In the genomic region with DNA sequence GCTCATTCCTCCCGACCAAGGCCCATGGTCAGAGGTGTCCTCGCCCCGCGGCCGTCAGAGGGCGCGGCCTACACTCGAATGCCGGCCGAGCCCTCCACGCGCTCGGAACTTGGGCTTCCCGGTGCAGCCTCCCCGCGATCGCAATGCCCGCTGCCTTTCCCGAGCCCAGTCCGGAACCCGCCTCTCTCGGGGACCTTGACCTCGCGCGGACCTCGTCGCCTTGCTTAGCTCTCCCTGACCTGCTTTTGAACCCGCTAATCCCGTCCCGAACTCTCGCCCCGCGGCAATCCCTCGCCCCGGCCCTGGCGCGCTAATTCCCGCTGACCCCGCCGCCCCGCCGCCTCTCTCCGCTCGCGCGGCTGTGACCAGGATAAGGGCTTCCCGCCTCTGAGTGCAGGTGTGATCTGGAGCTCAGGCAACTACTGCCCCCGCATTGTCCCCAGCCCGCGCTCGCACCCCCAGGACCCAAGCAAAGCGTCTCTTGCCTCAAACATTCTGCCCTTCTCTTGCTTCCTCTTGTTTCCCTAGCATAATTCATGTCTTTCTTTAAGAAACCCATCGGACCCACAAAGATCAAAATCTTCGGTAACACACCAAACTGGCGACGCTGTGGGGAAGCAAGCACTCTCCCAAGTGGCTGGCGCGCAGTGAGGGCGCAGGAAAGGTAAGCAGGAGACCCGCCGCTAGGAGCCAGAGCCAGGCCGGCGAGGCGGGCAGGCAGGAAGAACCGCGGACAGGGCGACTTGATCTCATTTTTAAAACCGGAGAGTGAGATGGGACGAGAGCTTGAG, we compare ENCODE assay signal across 9 cellular contexts. TPM values are rescaled to one million over a fixed set of nuclear protein-coding genes. Genes with fewer than 3 reads are reported as not detected.
DNase-seq lines count a peak whose midpoint lies in the region; ATAC-seq and TF ChIP-seq lines count a peak whose summit lies in the region.
"Had no signal": no experiment of that assay in that cellular context is flagged by ENCODE, and none has a peak within 500 bp of the region (broad histone marks: within the 10 kb centered on the region; RNA-seq: fewer than 3 reads in every experiment).

No MANE protein-coding gene starts in this region.

- CTCF ChIA-PET in GM10248 (lab: Yijun Ruan, JAX), result interaction anchor here (1.5 kb wide), 1 partner anchor 17 kb away, joined by 3 read pairs; no protein-coding TSS in a partner anchor
- CTCF ChIA-PET in activated CD8-positive, alpha-beta T cell treated with anti-CD3 and anti-CD28 coated beads for 36 hours (lab: Charles Lee), result no interaction called here

- peak overlapping the region; percentile 18 for H3K4me3 ChIP-seq in parathyroid adenoma (ENCODE audit: low read depth, low read length)

- H3K4me3 Mint-ChIP-seq in activated CD8-positive, alpha-beta T cell treated with anti-CD3 and anti-CD28 coated beads for 36 hours, result peak overlapping the region; percentile 67

- no peaks in the 10 kb centered on the region for H3K36me3 Mint-ChIP-seq in activated CD8-positive, alpha-beta T cell treated with anti-CD3 and anti-CD28 coated beads for 36 hours (ENCODE audit: low read depth)

- no peak for ATAC-seq in activated CD8-positive, alpha-beta T cell treated with anti-CD3 and anti-CD28 coated beads for 36 hours
- ATAC-seq in left ventricle myocardium superior, result peak; percentile 31
- no peak for ATAC-seq in GM21717 (IDR thresholded peaks at IDR 0.05; ENCODE audit: unreplicated experiment)
- ATAC-seq in HG03108 (IDR thresholded peaks at IDR 0.05; ENCODE audit: unreplicated experiment), result no peak

- no peak for TF ChIP-seq CTCF in GM10248 (IDR thresholded peaks at IDR 0.05; ENCODE audit: control extremely low read depth, extremely low read depth, low read depth, missing control alignments)
- no peak for TF ChIP-seq CTCF in activated CD8-positive, alpha-beta T cell treated with anti-CD3 and anti-CD28 coated beads for 36 hours (IDR thresholded peaks at IDR 0.05)
- no peak for TF ChIP-seq CTCF in parathyroid adenoma (IDR thresholded peaks at IDR 0.05)

- H2AFZ ChIP-seq in parathyroid adenoma, result peak overlapping the region; percentile 7

- H3K4me1 Mint-ChIP-seq in activated CD8-positive, alpha-beta T cell treated with anti-CD3 and anti-CD28 coated beads for 36 hours (ENCODE audit: low read depth), result peaks cover 20% of the 10 kb centered on the region

- POLR2A ChIA-PET in GM10248 (lab: Yijun Ruan, JAX), result no interaction called here
- POLR2A ChIA-PET in activated CD8-positive, alpha-beta T cell treated with anti-CD3 and anti-CD28 coated beads for 36 hours (lab: Charles Lee), result interaction anchor here (0.5 kb wide), 1 partner anchor 22 kb away, joined by 3 read pairs; no protein-coding TSS in a partner anchor

- H3K79me2 ChIP-seq in parathyroid adenoma, result no peaks in the 10 kb centered on the region

- no peaks in the 10 kb centered on the region for H3K4me1 ChIP-seq in parathyroid adenoma

- no peaks in the 10 kb centered on the region for H3K9me3 Mint-ChIP-seq in activated CD8-positive, alpha-beta T cell treated with anti-CD3 and anti-CD28 coated beads for 36 hours

- no peak overlapping the region for H3K27ac Mint-ChIP-seq in activated CD8-positive, alpha-beta T cell treated with anti-CD3 and anti-CD28 coated beads for 36 hours

- peaks cover 82% of the 10 kb centered on the region for H3K27me3 Mint-ChIP-seq in activated CD8-positive, alpha-beta T cell treated with anti-CD3 and anti-CD28 coated beads for 36 hours

- peaks cover 3% of the 10 kb centered on the region for H3K9me3 ChIP-seq in parathyroid adenoma (ENCODE audit: control insufficient read depth, low read length)

- no peak overlapping the region for H3K9ac ChIP-seq in parathyroid adenoma

- H3K27me3 ChIP-seq in parathyroid adenoma (ENCODE audit: control insufficient read depth, insufficient read depth, low read length), result peaks cover 4% of the 10 kb centered on the region

- peak; percentile 16 for DNase-seq in GM10248 (ENCODE audit: extremely low spot score)
- DNase-seq in activated CD8-positive, alpha-beta T cell treated with anti-CD3 and anti-CD28 coated beads for 36 hours, result no peak
- DNase-seq in left ventricle myocardium superior, result no peak
- DNase-seq in stimulated activated CD4-positive, alpha-beta T cell treated with anti-CD3 and anti-CD28 coated beads, Interleukin-15, amount 100 ng/mL, for 24 hours, result no peak
- DNase-seq in NCI-H1930 (lab: John Stamatoyannopoulos, UW), result no peak
- DNase-seq: NCI-H1694 treated with DMSO at 0.1 percent for 48 hours had no signal

- intact Hi-C loops in activated CD8-positive, alpha-beta T cell treated with anti-CD3 and anti-CD28 coated beads for 36 hours (cut with micrococcal nuclease), result no loop called here
- intact Hi-C loops in left ventricle myocardium superior (cut with micrococcal nuclease), result no loop called here

- H3K36me3 ChIP-seq in parathyroid adenoma (ENCODE audit: control insufficient read depth, insufficient read depth, low read length), result no peaks in the 10 kb centered on the region

- peak overlapping the region; percentile 40 for H3K4me2 ChIP-seq in parathyroid adenoma (ENCODE audit: low read length)

- H3K27ac ChIP-seq in parathyroid adenoma, result no peak overlapping the region

RNA-seq across cellular contexts. Expression of a gene that starts 11.3 kb away (rescaled TPM):
- not detected for total RNA-seq in activated CD8-positive, alpha-beta T cell treated with anti-CD3 and anti-CD28 coated beads for 36 hours
- not detected for total RNA-seq in left ventricle myocardium superior

RNA-seq across cellular contexts. Expression of a gene that starts 46.6 kb away (rescaled TPM):
- total RNA-seq in activated CD8-positive, alpha-beta T cell treated with anti-CD3 and anti-CD28 coated beads for 36 hours, result not detected
- not detected for total RNA-seq in left ventricle myocardium superior

RNA-seq across cellular contexts. Expression of a gene that starts 53.5 kb away (rescaled TPM):
- not detected for total RNA-seq in activated CD8-positive, alpha-beta T cell treated with anti-CD3 and anti-CD28 coated beads for 36 hours
- total RNA-seq in left ventricle myocardium superior, result not detected
